Comparison of ENCODE assay signal across 8 cellular contexts in genomic region chr4:92303621-92304027, GRCh38. TPM values are rescaled to one million over a fixed set of nuclear protein-coding genes. Genes with fewer than 3 reads are reported as not detected.
DNase-seq lines count a peak whose midpoint lies in the region; ATAC-seq, FAIRE-seq and TF ChIP-seq lines count a peak whose summit lies in the region.

TSS of gene GRID2 (plus strand) at chr4:92303966.

- no peaks in the 10 kb centered on the region for H3K36me3 ChIP-seq in pancreas

- TF ChIP-seq CTCF in foreskin keratinocyte (conservative IDR thresholded peaks at IDR 0.05): no peak
- no peak for TF ChIP-seq CTCF in pancreas (IDR thresholded peaks at IDR 0.05)

- DNase-seq in EL (peak; percentile 4), NCI-H69 (lab: John Stamatoyannopoulos, UW) (peak; percentile 88), foreskin keratinocyte (peak in 1 of 2 donors; percentile 11), pancreas (peak in 2 of 6 donors; percentile 12 to 70), NCI-H1436 (lab: John Stamatoyannopoulos, UW) (no peak), activated gamma-delta T cell treated with Interleukin-2 at 50 U/mL for 16 hours (no peak)
- no peak for DNase-seq in activated CD4-positive, alpha-beta T cell treated with anti-CD3 and anti-CD28 coated beads, Interleukin-2, amount 50 U/mL, for 48 hours

- no peak for FAIRE-seq in pancreas (lab: Jason Lieb, UNC)

- H3K4me3 ChIP-seq in pancreas: peak within 1 kb of the TSS in 1 of 4 donors; percentile 52

- intact Hi-C loops in pancreas (cut with DNase I): no loop called here

- H3K4me1 ChIP-seq in foreskin keratinocyte (no peaks in the 10 kb centered on the region), pancreas (peaks cover 2 to 8% (median 4%) of the 10 kb centered on the region in 3 donors)

- H3K27me3 ChIP-seq in foreskin keratinocyte (peaks cover 79% of the 10 kb centered on the region), pancreas (peaks cover 0 to 22% (median 0%) of the 10 kb centered on the region in 4 donors)

- no peaks in the 10 kb centered on the region for H3K9me3 ChIP-seq in pancreas

- ATAC-seq in foreskin keratinocyte (peak; percentile 55), pancreas (peak in 3 of 4 donors; percentile 21 to 31 (median 28)), HG03432 (IDR thresholded peaks at IDR 0.05; ENCODE audit: unreplicated experiment) (no peak)

- H3K27ac ChIP-seq in foreskin keratinocyte: no peak within 1 kb of the TSS
- no peak within 1 kb of the TSS for H3K27ac ChIP-seq in pancreas

- WGBS in pancreas, 2 donors: 2% methylated on average over 29 of the region's 29 CpGs

RNA-seq across cellular contexts. Expression of gene GRID2, which starts in this region (rescaled TPM):
- total RNA-seq in foreskin keratinocyte (not detected in 2 replicates), pancreas (under 1 TPM in 1 of 6 donors, not detected in 5; 0.39 TPM)
- polyA plus RNA-seq in foreskin keratinocyte (not detected in 2 replicates), pancreas (not detected)

Comparison
In these comparisons a context has a peak if more than half of its experiments do, and no peak if none do; other contexts are left out.
1. Peak in ATAC-seq in foreskin keratinocyte; RNA of the gene not detected or under 1 TPM.
2. Peak in ATAC-seq in pancreas; RNA of the gene not detected or under 1 TPM.
3. DNase-seq: peak in EL (single experiment) and NCI-H69 (single experiment); none in NCI-H1436 (single experiment), activated gamma-delta T cell treated with Interleukin-2 at 50 U/mL for 16 hours (single experiment) and activated CD4-positive, alpha-beta T cell treated with anti-CD3 and anti-CD28 coated beads, Interleukin-2, amount 50 U/mL, for 48 hours (0 of 2).